Comparison of ENCODE assay signal across 29 cellular contexts in the genomic region with DNA sequence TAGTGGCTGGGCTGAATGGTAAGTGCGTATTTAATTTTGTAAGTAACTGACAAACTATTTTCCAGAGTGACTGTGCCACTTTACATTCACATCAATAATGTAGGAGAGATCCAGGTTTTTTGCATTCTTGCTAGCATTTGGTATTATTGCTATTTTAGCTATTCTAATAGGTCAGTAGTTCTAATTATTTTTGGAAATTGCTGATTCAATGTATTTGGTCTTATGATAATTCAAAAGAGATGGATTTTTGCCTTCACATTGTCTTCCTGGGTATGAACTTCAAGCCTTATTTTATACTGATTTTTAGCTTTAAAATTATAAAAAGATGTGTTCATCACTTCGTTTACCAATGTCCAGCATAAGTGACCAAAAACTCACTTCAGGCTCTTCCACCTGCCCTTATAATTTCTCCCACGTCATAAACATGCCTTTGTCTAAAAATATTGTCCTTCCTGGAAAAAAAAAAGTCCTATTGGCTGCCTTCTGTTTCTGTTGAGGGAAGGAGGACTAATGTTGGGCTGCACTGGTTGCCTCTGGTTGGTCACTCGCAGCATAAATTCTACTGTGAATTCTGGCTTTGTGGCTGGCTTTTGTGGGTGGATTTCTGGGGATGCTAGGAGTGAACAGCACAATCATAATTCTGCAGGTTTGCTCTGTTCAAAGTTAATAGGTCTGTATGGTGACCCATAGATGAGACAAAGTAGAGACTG. TPM values are rescaled to one million over a fixed set of nuclear protein-coding genes. Genes with fewer than 3 reads are reported as not detected.
"Had no signal": no experiment of that assay in that cellular context is flagged by ENCODE, and none has a peak within 500 bp of the region (broad histone marks: within the 10 kb centered on the region; RNA-seq: fewer than 3 reads in every experiment).

No MANE protein-coding gene starts in this region.

- H3K79me2 ChIP-seq: parathyroid adenoma had no signal

- H3K36me3 ChIP-seq: esophagus muscularis mucosa, gastroesophageal sphincter, heart right ventricle, left lung, neutrophil, suprapubic skin, transverse colon, upper lobe of right lung, uterus had no signal

- DNase-seq: dermis blood vessel endothelial cell; effector memory CD4-positive, alpha-beta T cell; foreskin keratinocyte; heart right ventricle; hippocampal formation; left cardiac atrium; left lung; mucosa of descending colon; naive B cell; stimulated activated CD4-positive, alpha-beta T cell treated with anti-CD3 and anti-CD28 coated beads, Interleukin-12 subunit alpha, Interleukin-12 subunit beta, amount 100 ng/mL, for 4 hours; stimulated activated CD4-positive, alpha-beta T cell treated with anti-CD3 and anti-CD28 coated beads, Interleukin-1b, Interleukin-23, amount 100 ng/mL, for 48 hours; stimulated activated CD4-positive, alpha-beta T cell treated with anti-CD3 and anti-CD28 coated beads, Interleukin-4, amount 100 ng/mL, for 1 hour; stimulated activated CD8-positive, alpha-beta memory T cell treated with anti-CD3 and anti-CD28 coated beads, Interleukin-4, amount 100 ng/mL, for 48 hours; stimulated activated naive CD4-positive, alpha-beta T cell; stimulated activated naive CD8-positive, alpha-beta T cell treated with anti-CD3 and anti-CD28 coated beads, Interleukin-15, amount 100 ng/mL, for 72 hours; transverse colon; upper lobe of right lung; uterus had no signal

- H3K9ac ChIP-seq: parathyroid adenoma had no signal

- FAIRE-seq: endothelial cell of umbilical vein, islet of Langerhans had no signal

- H3K27ac ChIP-seq: esophagus muscularis mucosa, foreskin keratinocyte, gastroesophageal sphincter, heart right ventricle, left lung, neutrophil, parathyroid adenoma, suprapubic skin, transverse colon, upper lobe of right lung, uterus had no signal

- H3K4me3 ChIP-seq: esophagus muscularis mucosa, gastroesophageal sphincter, heart right ventricle, left lung, mucosa of descending colon, smooth muscle cell, suprapubic skin, transverse colon, upper lobe of right lung, uterus had no signal

- H3K4me1 ChIP-seq: foreskin keratinocyte, parathyroid adenoma had no signal

- H3K4me2 ChIP-seq: smooth muscle cell had no signal

- H2AFZ ChIP-seq: parathyroid adenoma had no signal

- H3K9me3 ChIP-seq: esophagus muscularis mucosa, gastroesophageal sphincter, heart right ventricle, left lung, mucosa of descending colon, neutrophil, suprapubic skin, transverse colon, upper lobe of right lung, uterus had no signal

- ATAC-seq: foreskin keratinocyte; gastroesophageal sphincter; heart right ventricle; left cardiac atrium; mucosa of descending colon; natural killer cell treated with Interleukin-12 subunit alpha and Interleukin-12 subunit beta and Interleukin-15 and Interleukin-18, amount 100 ng/mL, for 72 hours; sciatic nerve; stimulated activated naive CD8-positive, alpha-beta T cell treated with anti-CD3 and anti-CD28 coated beads, Interleukin-15, amount 100 ng/mL, for 72 hours had no signal

RNA-seq across cellular contexts. Expression of a gene that starts 15.2 kb away (rescaled TPM):
- total RNA-seq: lung microvascular endothelial cell, transverse colon had no signal
